ENCODE assay signal across 19 cellular contexts in the genomic region with DNA sequence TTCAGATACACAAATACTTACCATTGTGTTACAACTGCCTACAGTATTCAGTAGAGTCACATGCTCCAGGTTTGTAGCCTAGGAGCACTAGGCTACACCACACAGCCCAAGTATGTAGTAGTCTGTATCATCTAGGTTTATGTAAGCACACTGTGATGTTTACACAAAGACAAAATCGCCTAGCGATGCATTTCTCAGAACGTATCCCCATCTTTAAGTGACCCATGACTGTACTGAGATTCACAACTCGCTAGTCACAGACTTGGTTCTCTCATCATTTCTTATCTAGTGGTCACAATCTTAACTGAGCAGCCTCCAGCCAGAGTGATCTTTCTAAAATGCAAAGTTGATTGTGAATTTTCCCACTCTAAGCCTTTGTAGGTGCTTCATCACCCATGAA.
DNase-seq lines count a peak whose midpoint lies in the region; ATAC-seq, FAIRE-seq and TF ChIP-seq lines count a peak whose summit lies in the region.
"Had no signal": no experiment of that assay in that cellular context is flagged by ENCODE, and none has a peak within 500 bp of the region (broad histone marks: within the 10 kb centered on the region; RNA-seq: fewer than 3 reads in every experiment).

No MANE protein-coding gene starts in this region.

- DNase-seq in DMS53 (lab: John Stamatoyannopoulos, UW), result peak; percentile 28
- DNase-seq in DMS53 treated with DMSO at 0.1 percent for 48 hours (lab: John Stamatoyannopoulos, UW; ENCODE audit: unreplicated experiment), result no peak
- no peak for DNase-seq in K562 (ENCODE audit: extremely low read depth in 1 of 4, low spot score in 3 of 4)
- no peak for DNase-seq in neural crest cell (ENCODE audit: low read depth, low spot score)
- no peak for DNase-seq in NCI-H2107 treated with DMSO at 0.1 percent for 48 hours (lab: John Stamatoyannopoulos, UW; ENCODE audit: unreplicated experiment)
- DNase-seq in chondrocyte (ENCODE audit: low spot score), result no peak
- DNase-seq: CD8-positive, alpha-beta T cell; DMS 273 treated with DMSO at 0.1 percent for 48 hours; DMS79; GDM1; H9 had no signal

- no peaks in the 10 kb centered on the region for H4K20me1 ChIP-seq in K562 (replicated peaks; ENCODE audit: control insufficient read depth, insufficient read depth, low read length)
- H4K20me1 ChIP-seq: BLaER1 treated with 17β-estradiol and CSF1 and Interleukin-3, amounts not matched to agents 10 nM and 100 nM had no signal

- no peak for ATAC-seq in K562
- no peak for ATAC-seq in HG02763 (IDR thresholded peaks at IDR 0.05; ENCODE audit: unreplicated experiment)
- ATAC-seq: CD8-positive, alpha-beta T cell; HepG2 had no signal

- H3K27me3 Mint-ChIP-seq in neural crest cell (ENCODE audit: low read depth) (no peaks in the 10 kb centered on the region), chondrocyte (ENCODE audit: low read depth) (no peaks in the 10 kb centered on the region)

- H3K4me3 Mint-ChIP-seq in neural crest cell (no peak overlapping the region), chondrocyte (ENCODE audit: unreplicated experiment) (no peak overlapping the region)
- H3K4me3 Mint-ChIP-seq: B cell; CD8-positive, alpha-beta T cell; H9 had no signal

- no peaks in the 10 kb centered on the region for H3K9me3 ChIP-seq in K562 (replicated peaks; ENCODE audit: control insufficient read depth, insufficient read depth, low read depth, low read length)

- H3K27me3 ChIP-seq in K562 (ENCODE audit: control insufficient read depth in 2 of 2, insufficient read depth in 2 of 2, low read length in 2 of 2), result no peaks in the 10 kb centered on the region
- H3K27me3 ChIP-seq: BLaER1 treated with 17β-estradiol and CSF1 and Interleukin-3, amounts not matched to agents 10 nM and 100 nM had no signal

- no peaks in the 10 kb centered on the region for H3K36me3 ChIP-seq in K562 (ENCODE audit: control insufficient read depth, insufficient read depth, low read length)
- H3K36me3 ChIP-seq: BLaER1 treated with 17β-estradiol and CSF1 and Interleukin-3, amounts not matched to agents 10 nM and 100 nM had no signal

- H3K9me1 ChIP-seq in K562 (ENCODE audit: control insufficient read depth, insufficient read depth, low read length), result no peaks in the 10 kb centered on the region

- H3K4me1 ChIP-seq in K562 (replicated peaks in 1 of 2; ENCODE audit: control insufficient read depth in 2 of 2, insufficient read depth in 2 of 2, low read length in 2 of 2), result no peaks in the 10 kb centered on the region

- 5% methylated on average over 4 of the region's 4 CpGs for WGBS in K562 (ENCODE audit: insufficient coverage, low coverage, missing lambda C conversion rate)

- POLR2A ChIA-PET in K562 (lab: Yijun Ruan, JAX), result interaction anchor here (0.5 kb wide), 1 partner anchor 11 kb away, joined by 4 read pairs; no protein-coding TSS in a partner anchor

- H3K36me3 Mint-ChIP-seq in neural crest cell (ENCODE audit: low read depth) (peaks cover 18% of the 10 kb centered on the region), chondrocyte (ENCODE audit: low read depth) (peaks cover 4% of the 10 kb centered on the region)
- H3K36me3 Mint-ChIP-seq: CD8-positive, alpha-beta T cell had no signal

- no peak for TF ChIP-seq RAD21 in K562 (CRISPR knock-in tag; conservative IDR thresholded peaks at IDR 0.05 in 1 of 2, IDR thresholded peaks at IDR 0.05 in 1 of 2)

- in situ Hi-C loops in K562 (cut with MboI), result no loop called here

- H3K4me1 Mint-ChIP-seq in neural crest cell (peaks cover 25% of the 10 kb centered on the region), chondrocyte (ENCODE audit: low read depth) (peaks cover 6% of the 10 kb centered on the region)
- H3K4me1 Mint-ChIP-seq: B cell had no signal

- TF ChIP-seq POLR2A in K562 (conservative IDR thresholded peaks at IDR 0.05), result no peak

- intact Hi-C loops in K562 (cut with micrococcal nuclease), result no loop called here

- H3K9ac ChIP-seq in K562 (ENCODE audit: insufficient read depth in 1 of 2, low read depth in 2 of 2, low read length in 2 of 2), result no peak overlapping the region
- H3K9ac ChIP-seq: BLaER1 treated with 17β-estradiol and CSF1 and Interleukin-3, amounts not matched to agents 10 nM and 100 nM; KMS-11 had no signal

- H3K79me2 ChIP-seq in K562 (ENCODE audit: control insufficient read depth, insufficient read depth, low read length), result no peaks in the 10 kb centered on the region

- no TSS peak for BruUV-seq in K562 (replicated peaks; lab: Mats Ljungman, UMichigan)

- H2AFZ ChIP-seq in K562 (ENCODE audit: low read depth, low read length), result no peak overlapping the region

- H3K27ac ChIP-seq in K562 (ENCODE audit: extremely low read depth, low read depth, low read length), result no peak overlapping the region
- H3K27ac ChIP-seq: 22Rv1; BLaER1 treated with 17β-estradiol and CSF1 and Interleukin-3, amounts not matched to agents 10 nM and 100 nM; KMS-11 had no signal

- no peak overlapping the region for H3K4me3 ChIP-seq in K562
- H3K4me3 ChIP-seq: BLaER1 treated with 17β-estradiol and CSF1 and Interleukin-3, amounts not matched to agents 10 nM and 100 nM had no signal

- no peak for TF ChIP-seq EP300 in K562 (IDR thresholded peaks at IDR 0.05; ENCODE audit: low read length)

- FAIRE-seq in K562 (lab: Jason Lieb, UNC), result no peak
- FAIRE-seq: GM12892, H1, HepG2 had no signal

- H3K9me3 Mint-ChIP-seq in neural crest cell (peaks cover 18% of the 10 kb centered on the region), chondrocyte (ENCODE audit: low read depth) (peaks cover 19% of the 10 kb centered on the region)

- CTCF ChIA-PET in K562 (lab: Yijun Ruan, JAX; ENCODE audit: low intra/inter-chr PET ratio), result no interaction called here

- H3K27ac Mint-ChIP-seq in neural crest cell (ENCODE audit: unreplicated experiment), result peak overlapping the region; percentile 16
- no peak overlapping the region for H3K27ac Mint-ChIP-seq in chondrocyte (ENCODE audit: unreplicated experiment)
- H3K27ac Mint-ChIP-seq: B cell; CD8-positive, alpha-beta T cell had no signal

- H3K4me2 ChIP-seq in K562 (ENCODE audit: insufficient read depth, low read length), result no peak overlapping the region
- H3K4me2 ChIP-seq: BLaER1 treated with 17β-estradiol and CSF1 and Interleukin-3, amounts not matched to agents 10 nM and 100 nM; KMS-11 had no signal

- TF ChIP-seq CTCF in K562 (IDR thresholded peaks at IDR 0.05 in 2 of 3, conservative IDR thresholded peaks at IDR 0.05 in 1 of 3; ENCODE audit: insufficient read depth in 2 of 3, low read depth in 1 of 3, low read length in 3 of 3) (no peak), neural crest cell (conservative IDR thresholded peaks at IDR 0.05) (no peak), chondrocyte (IDR thresholded peaks at IDR 0.05) (no peak)

TF ChIP-seq in K562, 482 proteins besides CTCF, POLR2A, EP300 and RAD21:
- TF ChIP-seq MCM3 (IDR thresholded peaks at IDR 0.05) (no peak), ZNF316 (IDR thresholded peaks at IDR 0.05) (0 out of 2 replicates have a peak, but pooled peaks have one; percentile 6)
TF ChIP-seq in K562: peak in this region for 1.
